In genomic region chr6:26411751-26412150, GRCh38 we compare ENCODE assay signal across 1 cellular context.
TF ChIP-seq lines count a peak whose summit lies in the region.

No MANE protein-coding gene starts in this region.

TF ChIP-seq in IMR-90, 13 proteins besides CTCF, POLR2A, EP300 and RAD21:
- TF ChIP-seq CHD1 (IDR thresholded peaks at IDR 0.05; ENCODE audit: low read depth, low read length), result no peak
- no peak for TF ChIP-seq CEBPB (IDR thresholded peaks at IDR 0.05; ENCODE audit: low read depth, low read length)
- no peak for TF ChIP-seq ELK1 (IDR thresholded peaks at IDR 0.05; ENCODE audit: borderline replicate concordance, low read depth, low read length)
- no peak for TF ChIP-seq NFE2L2 (IDR thresholded peaks at IDR 0.05; ENCODE audit: low read depth, low read length)
